ENCODE assay signal across 10 cellular contexts in the genomic region with DNA sequence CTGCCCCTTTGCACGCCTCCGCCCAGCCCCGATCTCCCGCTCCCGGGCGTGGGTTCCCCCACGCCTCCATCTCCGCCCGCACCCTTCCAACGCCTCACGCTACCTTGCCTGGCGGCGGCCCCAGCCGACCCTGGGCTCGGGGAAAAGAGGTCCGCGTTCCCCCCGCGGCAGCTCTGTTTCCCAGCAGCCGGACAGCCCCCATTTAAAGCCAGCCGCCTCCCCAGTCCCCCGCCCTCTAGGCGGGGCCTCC. TPM values are rescaled to one million over a fixed set of nuclear protein-coding genes. Genes with fewer than 3 reads are reported as not detected.
DNase-seq lines count a peak whose midpoint lies in the region; ATAC-seq and TF ChIP-seq lines count a peak whose summit lies in the region.
"Had no signal": no experiment of that assay in that cellular context is flagged by ENCODE, and none has a peak within 500 bp of the region (broad histone marks: within the 10 kb centered on the region; RNA-seq: fewer than 3 reads in every experiment).

A gene with protein sequence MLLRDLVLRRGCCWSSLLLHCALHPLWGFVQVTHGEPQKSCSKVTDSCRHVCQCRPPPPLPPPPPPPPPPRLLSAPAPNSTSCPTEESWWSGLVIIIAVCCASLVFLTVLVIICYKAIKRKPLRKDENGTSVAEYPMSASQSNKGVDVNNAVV (minus strand): TSS at position 179 of the 250 bp plus-strand sequence. CDS start 767 bp downstream, outside the sequence.

- TF ChIP-seq CTCF in foreskin keratinocyte (conservative IDR thresholded peaks at IDR 0.05) (no peak), neural progenitor cell (IDR thresholded peaks at IDR 0.05) (no peak)

- H3K4me3 Mint-ChIP-seq in neural progenitor cell: peak within 1 kb of the TSS; percentile 88
- H3K4me3 Mint-ChIP-seq: immature natural killer cell had no signal

- no peak within 1 kb of the TSS for H3K9ac ChIP-seq in neural progenitor cell

- ATAC-seq in foreskin keratinocyte: peak; percentile 17
- ATAC-seq in GM18519 (IDR thresholded peaks at IDR 0.05; ENCODE audit: low FRiP score, unreplicated experiment): no peak

- peaks cover 9% of the 10 kb centered on the region for H4K20me1 ChIP-seq in neural progenitor cell (ENCODE audit: low read depth)

- peaks cover 6% of the 10 kb centered on the region for H3K9me3 Mint-ChIP-seq in neural progenitor cell
- H3K9me3 Mint-ChIP-seq: immature natural killer cell had no signal

- peak within 1 kb of the TSS; percentile 97 for H3K4me2 ChIP-seq in neural progenitor cell

- no peaks in the 10 kb centered on the region for H3K79me2 ChIP-seq in neural progenitor cell (ENCODE audit: low read depth)

- H3K27me3 ChIP-seq in foreskin keratinocyte: peaks cover 28% of the 10 kb centered on the region
- peaks cover 23% of the 10 kb centered on the region for H3K27me3 ChIP-seq in neural progenitor cell

- H3K36me3 ChIP-seq in neural progenitor cell (no peaks in the 10 kb centered on the region), urinary bladder (ENCODE audit: insufficient read depth) (no peaks in the 10 kb centered on the region)

- peak within 1 kb of the TSS; percentile 93 for H3K27ac Mint-ChIP-seq in neural progenitor cell
- H3K27ac Mint-ChIP-seq: immature natural killer cell had no signal

- H2AFZ ChIP-seq in neural progenitor cell (replicated peaks): peak within 1 kb of the TSS; percentile 98

- no peaks in the 10 kb centered on the region for H3K9me3 ChIP-seq in neural progenitor cell (ENCODE audit: low read depth)

- H3K36me3 Mint-ChIP-seq in neural progenitor cell: no peaks in the 10 kb centered on the region
- H3K36me3 Mint-ChIP-seq: immature natural killer cell had no signal

- H3K4me1 Mint-ChIP-seq in neural progenitor cell: peaks cover 17% of the 10 kb centered on the region
- H3K4me1 Mint-ChIP-seq: immature natural killer cell had no signal

- peaks cover 30% of the 10 kb centered on the region for H3F3A ChIP-seq in neural progenitor cell (ENCODE audit: low read depth)

- no peaks in the 10 kb centered on the region for H3K4me1 ChIP-seq in foreskin keratinocyte
- H3K4me1 ChIP-seq in neural progenitor cell: peaks cover 9% of the 10 kb centered on the region
- no peaks in the 10 kb centered on the region for H3K4me1 ChIP-seq in urinary bladder (ENCODE audit: insufficient read depth)

- WGBS in urinary bladder: under 1% methylated on average over 23 of the region's 23 CpGs

- H3K27ac ChIP-seq in foreskin keratinocyte (no peak within 1 kb of the TSS), neural progenitor cell (no peak within 1 kb of the TSS), urinary bladder (ENCODE audit: low read depth) (peak within 1 kb of the TSS; percentile 69)
- H3K27ac ChIP-seq: 22Rv1 had no signal

- peak within 1 kb of the TSS; percentile 94 for H3K4me3 ChIP-seq in neural progenitor cell
- peak within 1 kb of the TSS; percentile 66 for H3K4me3 ChIP-seq in urinary bladder (ENCODE audit: low read depth, low read length)

- peaks cover 32% of the 10 kb centered on the region for H3K27me3 Mint-ChIP-seq in neural progenitor cell (ENCODE audit: insufficient read depth, low read depth)

- DNase-seq in DMS79 (lab: John Stamatoyannopoulos, UW): peak; percentile 66
- no peak for DNase-seq in DMS79 treated with DMSO at 0.1 percent for 48 hours (lab: John Stamatoyannopoulos, UW)
- DNase-seq in foreskin keratinocyte: peak in 1 of 2 donors; percentile 0
- no peak for DNase-seq in neural progenitor cell (ENCODE audit: low spot score)
- no peak for DNase-seq in DMS53 (lab: John Stamatoyannopoulos, UW)
- DNase-seq in dedifferentiated amniotic fluid mesenchymal stem cell (ENCODE audit: extremely low spot score): no peak
- DNase-seq: immature natural killer cell had no signal

RNA-seq across cellular contexts. Expression of the gene that starts here (rescaled TPM):
- total RNA-seq in foreskin keratinocyte (not detected in 2 replicates), neural progenitor cell (ENCODE audit: low replicate concordance) (2.5 and 2.8 TPM in 2 replicates), urinary bladder (1.3 TPM)
- polyA plus RNA-seq in foreskin keratinocyte (not detected in 2 replicates), urinary bladder (17.4 TPM)
- polyA plus RNA-seq: immature natural killer cell had no signal

Comparison
In these comparisons a context has a peak if more than half of its experiments do, and no peak if none do; other contexts are left out.
1. RNA of the gene that starts here (polyA plus RNA-seq): 17.4 TPM in urinary bladder (single experiment); not detected in foreskin keratinocyte; every median in the first group is over 10 times any median in the second.
2. Peak in ATAC-seq in foreskin keratinocyte; RNA of the gene not detected or under 1 TPM.